ENCODE assay signal across 8 cellular contexts in genomic region chr19:35352448-35353304, GRCh38. TPM values are rescaled to one million over a fixed set of nuclear protein-coding genes. Genes with fewer than 3 reads are reported as not detected.
DNase-seq lines count a peak whose midpoint lies in the region; ATAC-seq and TF ChIP-seq lines count a peak whose summit lies in the region.

No MANE protein-coding gene starts in this region.

- H3K4me3 ChIP-seq in RWPE2 (ENCODE audit: severe bottlenecking) (no peak overlapping the region), gastroesophageal sphincter (no peak overlapping the region), thyroid gland (replicated peaks in 1 of 3) (no peak overlapping the region)

- H3K4me1 ChIP-seq in RWPE2 (ENCODE audit: insufficient read depth, poor library complexity, severe bottlenecking): no peaks in the 10 kb centered on the region
- no peaks in the 10 kb centered on the region for H3K4me1 ChIP-seq in gastroesophageal sphincter
- peaks cover 0 to 7% of the 10 kb centered on the region in 2 donors for H3K4me1 ChIP-seq in thyroid gland

- intact Hi-C loops in thyroid gland (cut with DNase I): loop anchor here (5.0 to 10.0 kb wide), 3 partner anchors 115 to 262 kb away; partner anchors contain the start of genes HAUS5 and KRTDAP

- H3K9me3 ChIP-seq in RWPE2 (ENCODE audit: severe bottlenecking): no peaks in the 10 kb centered on the region
- no peaks in the 10 kb centered on the region for H3K9me3 ChIP-seq in gastroesophageal sphincter
- no peaks in the 10 kb centered on the region for H3K9me3 ChIP-seq in thyroid gland

- peaks cover 4% of the 10 kb centered on the region for H3K27me3 ChIP-seq in RWPE2 (ENCODE audit: insufficient read depth, poor library complexity, severe bottlenecking)
- H3K27me3 ChIP-seq in gastroesophageal sphincter: peaks cover 77% of the 10 kb centered on the region
- H3K27me3 ChIP-seq in thyroid gland: no peaks in the 10 kb centered on the region

- TF ChIP-seq POLR2A in gastroesophageal sphincter (IDR thresholded peaks at IDR 0.05) (no peak), thyroid gland (IDR thresholded peaks at IDR 0.05) (no peak)

- peak; percentile 79 for TF ChIP-seq CTCF in RWPE2 (IDR thresholded peaks at IDR 0.05; ENCODE audit: poor library complexity, severe bottlenecking)
- TF ChIP-seq CTCF in gastroesophageal sphincter (IDR thresholded peaks at IDR 0.05): peak in 3 of 4 experiments; percentile 45 to 74 (median 70)
- TF ChIP-seq CTCF in omental fat pad (IDR thresholded peaks at IDR 0.05): peak in 2 of 3 donors; percentile 65 to 72
- TF ChIP-seq CTCF in thyroid gland (IDR thresholded peaks at IDR 0.05): peak; percentile 54 to 92 (median 75)

- DNase-seq in ELF-1 (ENCODE audit: low read depth, low spot score) (peak; percentile 85), M059J (ENCODE audit: low read depth) (peak; percentile 64), RWPE2 (ENCODE audit: low spot score) (no peak), omental fat pad (ENCODE audit: low spot score) (peak; percentile 29), thyroid gland (peak; percentile 64 to 75)
- peak; percentile 86 for DNase-seq in activated effector memory CD4-positive, alpha-beta T cell treated with anti-CD3 and anti-CD28 coated beads, Interleukin-2, amount 50 U/mL, for 16 hours

- 2 to 24% methylated on average over 12 to 23 of the region's 32 CpGs for WGBS in gastroesophageal sphincter (ENCODE audit: low coverage in 1 of 2), 2 donors
- 32% methylated on average over 31 to 32 of the region's 32 CpGs for WGBS in thyroid gland, 2 donors

- H3K27ac ChIP-seq in RWPE2 (ENCODE audit: poor library complexity, severe bottlenecking): no peak overlapping the region
- H3K27ac ChIP-seq in gastroesophageal sphincter: no peak overlapping the region
- H3K27ac ChIP-seq in thyroid gland: no peak overlapping the region

- TF ChIP-seq EP300 in gastroesophageal sphincter (IDR thresholded peaks at IDR 0.05): no peak

- ATAC-seq in RWPE2 (ENCODE audit: low read depth) (peak; percentile 75), gastroesophageal sphincter (peak; percentile 51), omental fat pad (ENCODE audit: low FRiP score) (peak; percentile 73), HG03025 (IDR thresholded peaks at IDR 0.05; ENCODE audit: low FRiP score, unreplicated experiment) (no peak)

- H3K36me3 ChIP-seq in RWPE2 (ENCODE audit: low read depth): no peaks in the 10 kb centered on the region
- H3K36me3 ChIP-seq in gastroesophageal sphincter: no peaks in the 10 kb centered on the region
- no peaks in the 10 kb centered on the region for H3K36me3 ChIP-seq in thyroid gland

RNA-seq across cellular contexts. Expression of gene FFAR1, which starts 5.0 kb away (rescaled TPM):
- total RNA-seq in M059J (2014; rRNA removed; shearing (Covaris generic)): not detected in 2 replicates
- total RNA-seq in gastroesophageal sphincter (not detected), omental fat pad (not detected), thyroid gland (not detected)

RNA-seq across cellular contexts. Expression of gene FFAR3, which starts 5.6 kb away (rescaled TPM):
- not detected in 2 replicates for total RNA-seq in M059J (2014; rRNA removed; shearing (Covaris generic))
- under 1 TPM in 1 of 4 donors, not detected in 3; 0.13 TPM for total RNA-seq in gastroesophageal sphincter
- 1 to 10 TPM in 3 of 4 donors, under 1 TPM in 1; 0.95 to 5.5 (median 2.2) TPM for total RNA-seq in omental fat pad
- under 1 TPM in 1 of 4 donors, not detected in 3; 0.45 TPM for total RNA-seq in thyroid gland

RNA-seq across cellular contexts. Expression of gene GPR42, which starts 18.2 kb away (rescaled TPM):
- total RNA-seq in M059J (2014; rRNA removed; shearing (Covaris generic)): not detected in 2 replicates
- total RNA-seq in gastroesophageal sphincter (not detected), omental fat pad (under 1 TPM in 2 of 4 donors, not detected in 2; 0.37 to 0.79 TPM), thyroid gland (under 1 TPM in 1 of 4 donors, not detected in 3; 0.27 TPM)

RNA-seq across cellular contexts. Expression of gene CD22, which starts 23.7 kb away (rescaled TPM):
- 1.5 TPM in 1 of 2 replicates, not detected in the other for total RNA-seq in M059J (2014; rRNA removed; shearing (Covaris generic))
- 1 to 10 TPM; 2.7 to 5.6 (median 4.9) TPM for total RNA-seq in gastroesophageal sphincter
- total RNA-seq in omental fat pad: 1 to 10 TPM; 1.3 to 5.8 (median 2.7) TPM
- total RNA-seq in thyroid gland: 10 to 100 TPM in 1 of 4 donors, 1 to 10 TPM in 2, under 1 TPM in 1; 0.68 to 18.4 (median 2.0) TPM
